ENCODE assay signal across 30 cellular contexts in the genomic region with DNA sequence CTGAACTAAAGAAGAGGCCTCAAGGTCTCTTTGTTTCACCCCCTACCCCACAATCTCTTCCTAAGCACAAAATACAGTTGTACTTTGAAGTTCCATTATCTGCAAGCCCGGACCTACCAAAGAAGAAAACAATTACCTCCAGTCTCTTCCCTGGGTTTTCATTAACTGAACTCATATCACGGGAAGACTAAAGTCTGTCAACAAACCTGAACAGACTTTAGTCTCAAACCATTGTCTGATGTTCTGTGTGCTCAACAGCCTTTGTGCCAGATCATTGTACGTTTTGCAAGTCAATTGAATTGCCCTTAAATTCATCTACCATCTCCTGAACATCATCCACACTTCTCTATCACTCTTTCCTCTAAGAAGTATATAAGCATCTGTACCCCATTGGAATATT.
"Had no signal": no experiment of that assay in that cellular context is flagged by ENCODE, and none has a peak within 500 bp of the region (broad histone marks: within the 10 kb centered on the region; RNA-seq: fewer than 3 reads in every experiment).

No MANE protein-coding gene starts in this region.

- ATAC-seq: naive thymus-derived CD8-positive, alpha-beta T cell; natural killer cell treated with Interleukin-12 subunit alpha and Interleukin-12 subunit beta and Interleukin-15 and Interleukin-18, amount 100 ng/mL, for 72 hours; psoas muscle; right cardiac atrium; sciatic nerve; stimulated activated memory B cell treated with anti-CD40 and anti-IgM and Interleukin-4, amounts not matched to agents 10 μg/mL and 1 μg/mL and 100 μg/mL, for 72 hours; stimulated activated naive CD8-positive, alpha-beta T cell treated with anti-CD3 and anti-CD28 coated beads, Interleukin-15, amount 100 ng/mL, for 72 hours; stimulated activated naive CD8-positive, alpha-beta T cell treated with anti-CD3 and anti-CD28 coated beads, Interleukin-15, Interleukin-2, amounts not matched to agents 100 U/mL and 50 U/mL, for 24 hours; upper lobe of right lung had no signal

- H2AFZ ChIP-seq: parathyroid adenoma had no signal

- DNase-seq: naive thymus-derived CD8-positive, alpha-beta T cell; nephron progenitor cell; nucleus accumbens; ovary; posterior cingulate gyrus; psoas muscle; spleen; stimulated activated CD4-positive, alpha-beta T cell treated with anti-CD3 and anti-CD28 coated beads, Interleukin-12 subunit alpha, Interleukin-12 subunit beta, amount 100 ng/mL, for 4 hours; stimulated activated CD4-positive, alpha-beta T cell treated with anti-CD3 and anti-CD28 coated beads, Interleukin-1b, Interleukin-23, amount 100 ng/mL, for 48 hours; stimulated activated CD4-positive, alpha-beta T cell treated with anti-CD3 and anti-CD28 coated beads, Interleukin-4, amount 100 ng/mL, for 1 hour; stimulated activated CD4-positive, alpha-beta T cell treated with anti-CD3 and anti-CD28 coated beads, Interleukin-4, amount 100 ng/mL, for 4 hours; stimulated activated CD8-positive, alpha-beta memory T cell treated with anti-CD3 and anti-CD28 coated beads, Interleukin-4, amount 100 ng/mL, for 48 hours; stimulated activated naive CD4-positive, alpha-beta T cell; stimulated activated naive CD8-positive, alpha-beta T cell treated with anti-CD3 and anti-CD28 coated beads, Interleukin-15, amount 100 ng/mL, for 72 hours; stimulated activated naive CD8-positive, alpha-beta T cell treated with anti-CD3 and anti-CD28 coated beads, Interleukin-15, Interleukin-2, amounts not matched to agents 100 U/mL and 50 U/mL, for 24 hours; substantia nigra; testis; tibial artery; transverse colon; upper lobe of right lung; uterus had no signal

- H3K4me3 ChIP-seq: ovary, psoas muscle, skin epidermis, smooth muscle cell, spleen, suprapubic skin, testis, tibial artery, transverse colon, upper lobe of right lung, uterus had no signal

- H3K4me2 ChIP-seq: smooth muscle cell had no signal

- H3K4me1 ChIP-seq: parathyroid adenoma, psoas muscle, spleen, suprapubic skin, testis, tibial artery, transverse colon, upper lobe of right lung, uterus had no signal

- H3K36me3 ChIP-seq: neutrophil, ovary, spleen, suprapubic skin, tibial artery, transverse colon, upper lobe of right lung, uterus had no signal

- H3K9me3 ChIP-seq: neutrophil, ovary, psoas muscle, suprapubic skin, testis, tibial artery, transverse colon, upper lobe of right lung, uterus had no signal

- H3K79me2 ChIP-seq: parathyroid adenoma had no signal

- H3K9ac ChIP-seq: parathyroid adenoma had no signal

- H3K27ac ChIP-seq: neutrophil, ovary, parathyroid adenoma, psoas muscle, skin epidermis, spleen, suprapubic skin, testis, tibial artery, transverse colon, upper lobe of right lung, uterus had no signal

- H3K27me3 ChIP-seq: neutrophil, ovary, spleen, suprapubic skin, testis, tibial artery, transverse colon, upper lobe of right lung, uterus had no signal
